Comparison of ENCODE assay signal across 25 cellular contexts in genomic region chr3:185739264-185739701, GRCh38.
DNase-seq lines count a peak whose midpoint lies in the region; ATAC-seq and TF ChIP-seq lines count a peak whose summit lies in the region.
"Had no signal": no experiment of that assay in that cellular context is flagged by ENCODE, and none has a peak within 500 bp of the region (broad histone marks: within the 10 kb centered on the region; RNA-seq: fewer than 3 reads in every experiment).

No MANE protein-coding gene starts in this region.

- H3K4me1 Mint-ChIP-seq in WTC11: peaks cover 57% of the 10 kb centered on the region
- H3K4me1 Mint-ChIP-seq: activated naive CD4-positive, alpha-beta T cell treated with anti-CD3 and anti-CD28 coated beads, Interleukin-2, amount 10 ng/mL, durations not matched to agents 7 days and 5 days had no signal

- peak overlapping the region; percentile 52 for H3K4me2 ChIP-seq in smooth muscle cell

- intact Hi-C loops in upper lobe of right lung (cut with DNase I): no loop called here

- CTCF ChIA-PET in WTC11 (lab: Charles Lee): interaction anchor here (0.8 to 2.4 kb wide), 4 partner anchors 29 to 459 kb away, joined by 3 to 17 read pairs (median 8); no protein-coding TSS in a partner anchor

- no peaks in the 10 kb centered on the region for H3K9me3 ChIP-seq in smooth muscle cell (replicated peaks; ENCODE audit: low read depth)
- H3K9me3 ChIP-seq in upper lobe of right lung: no peaks in the 10 kb centered on the region
- H3K9me3 ChIP-seq: heart right ventricle, psoas muscle had no signal

- H3K27ac ChIP-seq in smooth muscle cell (ENCODE audit: low read depth) (peak overlapping the region; percentile 29), upper lobe of right lung (no peak overlapping the region)
- H3K27ac ChIP-seq: heart right ventricle, psoas muscle had no signal

- DNase-seq in NCI-H146 (lab: John Stamatoyannopoulos, UW) (peak; percentile 52), NCI-H146 treated with DMSO at 0.1 percent for 48 hours (lab: John Stamatoyannopoulos, UW; ENCODE audit: unreplicated experiment) (no peak), WTC11 (ENCODE audit: low spot score) (no peak), iPS-NIHi7 (ENCODE audit: extremely low spot score) (peak; percentile 46), smooth muscle cell (lab: John Stamatoyannopoulos, UW; ENCODE audit: unreplicated experiment) (no peak), NCI-H1105 (lab: John Stamatoyannopoulos, UW) (no peak), upper lobe of right lung (no peak)
- DNase-seq: 8988T; activated CD4-positive, alpha-beta T cell treated with anti-CD3 and anti-CD28 coated beads for 4 hours; activated naive CD4-positive, alpha-beta T cell treated with anti-CD3 and anti-CD28 coated beads, Interleukin-2, amount 10 ng/mL, durations not matched to agents 7 days and 5 days; activated T-cell treated with anti-CD3 and anti-CD28 coated beads, Interleukin-2, amount 50 U/mL, for 48 hours; foreskin fibroblast; HCEC 1CT; heart right ventricle; left ventricle myocardium superior; NCI-H1930; NCI-H2227 treated with DMSO at 0.1 percent for 48 hours; OCI-M1; psoas muscle; SHP77; small intestine; stimulated activated CD4-positive, alpha-beta T cell treated with anti-CD3 and anti-CD28 coated beads, Interleukin-2, amount 100 ng/mL, for 48 hours; stimulated activated naive B cell treated with anti-CD40 and anti-IgM and Interleukin-4, amounts not matched to agents 10 μg/mL and 1 μg/mL and 100 μg/mL, for 72 hours had no signal

- no peaks in the 10 kb centered on the region for H3K9me3 Mint-ChIP-seq in WTC11
- H3K9me3 Mint-ChIP-seq: activated naive CD4-positive, alpha-beta T cell treated with anti-CD3 and anti-CD28 coated beads, Interleukin-2, amount 10 ng/mL, durations not matched to agents 7 days and 5 days; stimulated activated naive B cell treated with anti-CD40 and anti-IgM and Interleukin-4, amounts not matched to agents 10 μg/mL and 1 μg/mL and 100 μg/mL, for 72 hours had no signal

- peaks cover 100% of the 10 kb centered on the region for H3K79me2 ChIP-seq in smooth muscle cell (ENCODE audit: low read depth)

- H3K27me3 Mint-ChIP-seq in WTC11 (ENCODE audit: low read depth): no peaks in the 10 kb centered on the region
- H3K27me3 Mint-ChIP-seq: stimulated activated naive B cell treated with anti-CD40 and anti-IgM and Interleukin-4, amounts not matched to agents 10 μg/mL and 1 μg/mL and 100 μg/mL, for 72 hours had no signal

- POLR2A ChIA-PET in WTC11 (lab: Charles Lee): interaction anchor here (0.9 kb wide), 1 partner anchor 10 kb away, joined by 3 read pairs; no protein-coding TSS in a partner anchor

- TF ChIP-seq CTCF in WTC11 (IDR thresholded peaks at IDR 0.05) (no peak), smooth muscle cell (IDR thresholded peaks at IDR 0.05; ENCODE audit: borderline replicate concordance, insufficient read depth, poor library complexity, severe bottlenecking) (no peak), upper lobe of right lung (IDR thresholded peaks at IDR 0.05) (no peak)

- ATAC-seq in WTC11 (peak; percentile 83), upper lobe of right lung (no peak), GM21723 (IDR thresholded peaks at IDR 0.05; ENCODE audit: unreplicated experiment) (no peak)
- ATAC-seq: heart right ventricle; left ventricle myocardium superior; psoas muscle; stimulated activated naive B cell treated with anti-CD40 and anti-IgM and Interleukin-4, amounts not matched to agents 10 μg/mL and 1 μg/mL and 100 μg/mL, for 72 hours had no signal

- no peak overlapping the region for H2AFZ ChIP-seq in smooth muscle cell (ENCODE audit: low read depth)

- H3F3A ChIP-seq in smooth muscle cell (ENCODE audit: low read depth): peaks cover 12% of the 10 kb centered on the region

- H3K4me3 Mint-ChIP-seq in WTC11: no peak overlapping the region
- H3K4me3 Mint-ChIP-seq: activated naive CD4-positive, alpha-beta T cell treated with anti-CD3 and anti-CD28 coated beads, Interleukin-2, amount 10 ng/mL, durations not matched to agents 7 days and 5 days; stimulated activated naive B cell treated with anti-CD40 and anti-IgM and Interleukin-4, amounts not matched to agents 10 μg/mL and 1 μg/mL and 100 μg/mL, for 72 hours had no signal

- H4K20me1 ChIP-seq in smooth muscle cell (ENCODE audit: low read depth): peaks cover 100% of the 10 kb centered on the region

- H3K4me3 ChIP-seq in smooth muscle cell (no peak overlapping the region), upper lobe of right lung (no peak overlapping the region)
- H3K4me3 ChIP-seq: dorsolateral prefrontal cortex, heart right ventricle, psoas muscle had no signal

- no peak overlapping the region for H3K9ac ChIP-seq in smooth muscle cell (ENCODE audit: low read depth)

- H3K4me1 ChIP-seq in smooth muscle cell (ENCODE audit: low read depth): peaks cover 25% of the 10 kb centered on the region
- peaks cover 7% of the 10 kb centered on the region for H3K4me1 ChIP-seq in upper lobe of right lung

- 59% methylated on average over 5 of the region's 5 CpGs for WGBS in smooth muscle cell (ENCODE audit: low lambda C conversion rate)

- peak overlapping the region; percentile 5; the same call in 1 of the 2 replicates for H3K27ac Mint-ChIP-seq in WTC11
- H3K27ac Mint-ChIP-seq: activated naive CD4-positive, alpha-beta T cell treated with anti-CD3 and anti-CD28 coated beads, Interleukin-2, amount 10 ng/mL, durations not matched to agents 7 days and 5 days; stimulated activated naive B cell treated with anti-CD40 and anti-IgM and Interleukin-4, amounts not matched to agents 10 μg/mL and 1 μg/mL and 100 μg/mL, for 72 hours had no signal

- H3K27me3 ChIP-seq in smooth muscle cell (ENCODE audit: low read depth): no peaks in the 10 kb centered on the region
- no peaks in the 10 kb centered on the region for H3K27me3 ChIP-seq in upper lobe of right lung
- H3K27me3 ChIP-seq: heart right ventricle had no signal

- H3K36me3 ChIP-seq in smooth muscle cell (ENCODE audit: low read depth) (no peaks in the 10 kb centered on the region), upper lobe of right lung (no peaks in the 10 kb centered on the region)
- H3K36me3 ChIP-seq: heart right ventricle had no signal

- no peaks in the 10 kb centered on the region for H3K36me3 Mint-ChIP-seq in WTC11
- H3K36me3 Mint-ChIP-seq: activated naive CD4-positive, alpha-beta T cell treated with anti-CD3 and anti-CD28 coated beads, Interleukin-2, amount 10 ng/mL, durations not matched to agents 7 days and 5 days; stimulated activated naive B cell treated with anti-CD40 and anti-IgM and Interleukin-4, amounts not matched to agents 10 μg/mL and 1 μg/mL and 100 μg/mL, for 72 hours had no signal

TF ChIP-seq in WTC11, 78 proteins besides CTCF, POLR2A, EP300 and RAD21:
- TF ChIP-seq EMX1 (CRISPR knock-in tag; IDR thresholded peaks at IDR 0.05) (no peak), GTF2I (CRISPR knock-in tag; conservative IDR thresholded peaks at IDR 0.05) (no peak), ZNF396 (CRISPR knock-in tag; IDR thresholded peaks at IDR 0.05; ENCODE audit: borderline replicate concordance) (no peak)

Comparison
In these comparisons a context has a peak if more than half of its experiments do, and no peak if none do; other contexts are left out.
1. DNase-seq: peak in NCI-H146 (single experiment) and iPS-NIHi7 (single experiment); none in NCI-H146 treated with DMSO at 0.1 percent for 48 hours (single experiment), WTC11 (single experiment), smooth muscle cell (single experiment), NCI-H1105 (single experiment) and upper lobe of right lung (single experiment).